In the genomic region with DNA sequence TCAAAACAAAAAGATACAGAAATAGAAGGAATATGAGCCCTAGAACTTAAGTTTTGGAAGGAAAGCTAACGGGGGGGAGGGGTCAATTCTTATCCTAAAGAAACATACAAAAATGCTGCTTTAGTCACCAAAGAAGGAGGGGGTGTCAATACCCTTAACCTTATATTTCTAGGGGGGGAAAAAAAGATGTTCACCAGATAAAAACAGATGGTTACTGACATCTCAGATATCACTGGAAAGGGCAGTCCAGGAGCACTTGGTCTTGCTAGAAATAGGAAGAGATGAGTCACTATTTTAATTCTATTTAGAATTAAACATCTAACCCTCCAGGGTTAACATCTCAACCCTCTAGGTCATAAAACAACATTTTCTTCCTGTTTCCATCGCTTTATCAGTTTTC, we compare ENCODE assay signal across 8 cellular contexts. TPM values are rescaled to one million over a fixed set of nuclear protein-coding genes. Genes with fewer than 3 reads are reported as not detected.
DNase-seq lines count a peak whose midpoint lies in the region; ATAC-seq and TF ChIP-seq lines count a peak whose summit lies in the region.

No MANE protein-coding gene starts in this region.

- ATAC-seq in left cardiac atrium: no peak
- no peak for ATAC-seq in body of pancreas
- no peak for ATAC-seq in GM19463 (IDR thresholded peaks at IDR 0.05; ENCODE audit: unreplicated experiment)
- no peak for ATAC-seq in GM21526 (IDR thresholded peaks at IDR 0.05; ENCODE audit: low FRiP score, unreplicated experiment)

- peak overlapping the region; percentile 93 for H3K56ac ChIP-seq in mesendoderm (ENCODE audit: low read length)

- no peak overlapping the region for H3K18ac ChIP-seq in mesendoderm (ENCODE audit: low read length)

- peaks cover 47% of the 10 kb centered on the region for H3K79me2 ChIP-seq in mesendoderm (ENCODE audit: control insufficient read depth, insufficient read depth, low read length)

- intact Hi-C loops in left ventricle myocardium inferior (cut with micrococcal nuclease): no loop called here
- intact Hi-C loops in left cardiac atrium (cut with DNase I): no loop called here
- intact Hi-C loops in body of pancreas (cut with DNase I): no loop called here

- no peak overlapping the region for H2BK120ac ChIP-seq in mesendoderm (ENCODE audit: low read depth, low read length)

- H3K79me1 ChIP-seq in mesendoderm (ENCODE audit: low read length): peaks cover 5% of the 10 kb centered on the region

- DNase-seq in left ventricle myocardium inferior: no peak
- no peak for DNase-seq in left cardiac atrium
- no peak for DNase-seq in body of pancreas
- no peak for DNase-seq in mesendoderm
- no peak for DNase-seq in NOMO-1 treated with DMSO at 0.1 percent for 48 hours (lab: John Stamatoyannopoulos, UW; ENCODE audit: unreplicated experiment)
- DNase-seq in NAMALWA (ENCODE audit: low spot score): no peak

- H3K23ac ChIP-seq in mesendoderm (ENCODE audit: low read length): no peak overlapping the region

- peaks cover 19% of the 10 kb centered on the region for H3K36me3 ChIP-seq in left ventricle myocardium inferior
- H3K36me3 ChIP-seq in body of pancreas (replicated peaks in 1 of 2; ENCODE audit: insufficient read depth in 1 of 2, low read depth in 2 of 2): no peaks in the 10 kb centered on the region
- H3K36me3 ChIP-seq in mesendoderm (ENCODE audit: control insufficient read depth, insufficient read depth, low read length): peaks cover 4% of the 10 kb centered on the region

- no peak overlapping the region for H2BK15ac ChIP-seq in mesendoderm (replicated peaks; ENCODE audit: low read depth)

- H3K4me2 ChIP-seq in mesendoderm (ENCODE audit: low read length): peak overlapping the region; percentile 84

- no peak overlapping the region for H3K4ac ChIP-seq in mesendoderm (ENCODE audit: low read depth, low read length)

- H3K9me3 ChIP-seq in left ventricle myocardium inferior (replicated peaks) (no peaks in the 10 kb centered on the region), body of pancreas (no peaks in the 10 kb centered on the region)

- no peak overlapping the region for H2AK5ac ChIP-seq in mesendoderm (ENCODE audit: low read length)

- H3K4me1 ChIP-seq in left ventricle myocardium inferior: peaks cover 66% of the 10 kb centered on the region
- peaks cover 45% of the 10 kb centered on the region for H3K4me1 ChIP-seq in body of pancreas
- peaks cover 14% of the 10 kb centered on the region for H3K4me1 ChIP-seq in mesendoderm (ENCODE audit: control insufficient read depth, low read depth, low read length)

- WGBS in body of pancreas, 2 donors: 20 to 22% methylated on average over 2 of the region's 2 CpGs
- no CpG with 5 or more reads among the region's 2 CpGs for WGBS in mesendoderm (ENCODE audit: extremely low coverage, insufficient coverage, low lambda C conversion rate)

- no peak overlapping the region for H4K8ac ChIP-seq in mesendoderm (ENCODE audit: low read depth, low read length)

- H3K27ac ChIP-seq in left ventricle myocardium inferior (replicated peaks) (peak overlapping the region; percentile 95), body of pancreas (peak overlapping the region; percentile 98 to 100 (median 98)), mesendoderm (ENCODE audit: low read depth, low read length) (no peak overlapping the region)

- H3K27me3 ChIP-seq in left ventricle myocardium inferior (ENCODE audit: low read depth) (no peaks in the 10 kb centered on the region), body of pancreas (no peaks in the 10 kb centered on the region), mesendoderm (ENCODE audit: insufficient read depth, low read length, poor library complexity) (no peaks in the 10 kb centered on the region)

- H4K5ac ChIP-seq in mesendoderm (ENCODE audit: low read length): no peak overlapping the region

- no peak overlapping the region for H2BK5ac ChIP-seq in mesendoderm (ENCODE audit: low read length)

- peak overlapping the region; percentile 94 for H3K9ac ChIP-seq in mesendoderm (ENCODE audit: low read length)

- no peak for TF ChIP-seq POLR2A in body of pancreas (IDR thresholded peaks at IDR 0.05)

- no peak for TF ChIP-seq CTCF in left ventricle myocardium inferior (IDR thresholded peaks at IDR 0.05; ENCODE audit: borderline replicate concordance)
- no peak for TF ChIP-seq CTCF in body of pancreas (IDR thresholded peaks at IDR 0.05)

- H3K4me3 ChIP-seq in left ventricle myocardium inferior (peak overlapping the region; percentile 89), body of pancreas (no peak overlapping the region), mesendoderm (ENCODE audit: low read length) (no peak overlapping the region)

RNA-seq across cellular contexts. Expression of a gene that starts 1.7 kb away (rescaled TPM):
- total RNA-seq in left ventricle myocardium inferior (53.1 TPM), left cardiac atrium (10 to 100 TPM; 25.9 to 39.4 TPM), body of pancreas (10 to 100 TPM; 28.3 to 47.0 TPM)
- 75.1 TPM for polyA plus RNA-seq in mesendoderm (2013, experiment 1 of 2)
- polyA plus RNA-seq in mesendoderm (2013, experiment 2 of 2): 72.9 TPM

RNA-seq across cellular contexts. Expression of a gene that starts 19.5 kb away (rescaled TPM):
- total RNA-seq in left ventricle myocardium inferior: 27.4 TPM
- 10 to 100 TPM; 21.1 to 29.8 TPM for total RNA-seq in left cardiac atrium
- 10 to 100 TPM; 42.8 to 63.8 TPM for total RNA-seq in body of pancreas
- polyA plus RNA-seq in mesendoderm (2013, experiment 1 of 2): 65.6 TPM
- polyA plus RNA-seq in mesendoderm (2013, experiment 2 of 2): 64.3 TPM

RNA-seq across cellular contexts. Expression of a gene that starts 19.7 kb away (rescaled TPM):
- 1.0 TPM for total RNA-seq in left ventricle myocardium inferior
- total RNA-seq in left cardiac atrium: 1 to 10 TPM; 1.4 to 1.6 TPM
- 1 to 10 TPM; 2.9 to 8.9 TPM for total RNA-seq in body of pancreas
- 4.3 TPM for polyA plus RNA-seq in mesendoderm (2013, experiment 1 of 2)
- polyA plus RNA-seq in mesendoderm (2013, experiment 2 of 2): 4.2 TPM

RNA-seq across cellular contexts. Expression of a gene that starts 34.1 kb away (rescaled TPM):
- total RNA-seq in left ventricle myocardium inferior (4.7 TPM), left cardiac atrium (1 to 10 TPM; 6.1 to 7.3 TPM), body of pancreas (10 to 100 TPM; 34.8 to 40.9 TPM)
- polyA plus RNA-seq in mesendoderm (2013, experiment 1 of 2): 7.9 TPM
- 8.7 TPM for polyA plus RNA-seq in mesendoderm (2013, experiment 2 of 2)
